ENCODE assay signal across 29 cellular contexts in the genomic region with DNA sequence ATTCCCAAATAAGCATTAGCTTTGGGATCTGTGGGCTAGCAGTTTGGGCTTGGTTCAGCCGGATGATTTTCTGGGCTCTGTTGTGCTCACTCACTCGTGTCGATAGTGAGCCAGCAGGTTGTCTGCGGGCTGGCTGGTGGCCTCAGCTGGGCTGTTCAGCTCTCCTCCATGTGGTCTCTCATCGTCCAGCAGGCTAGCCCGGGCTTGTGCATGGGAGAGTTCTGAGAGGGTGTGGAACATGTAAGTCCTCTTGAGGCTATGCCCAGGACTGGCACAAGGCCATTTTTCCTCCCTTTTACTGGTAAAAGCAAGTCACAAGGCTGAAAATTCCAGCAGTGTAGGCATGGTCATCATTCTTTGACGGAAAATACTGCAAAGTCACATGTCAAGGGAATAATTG. TPM values are rescaled to one million over a fixed set of nuclear protein-coding genes. Genes with fewer than 3 reads are reported as not detected.
A peak's percentile ranks its signal among the peaks of the same experiment; 100 is the strongest.
DNase-seq lines count a peak whose midpoint lies in the region; ATAC-seq, FAIRE-seq and TF ChIP-seq lines count a peak whose summit lies in the region.
"Had no signal": no experiment of that assay in that cellular context is flagged by ENCODE, and none has a peak within 500 bp of the region (broad histone marks: within the 10 kb centered on the region; RNA-seq: fewer than 3 reads in every experiment).

No MANE protein-coding gene starts in this region.

- no peak overlapping the region for H4K8ac ChIP-seq in H1 (ENCODE audit: extremely low read depth, insufficient read depth, low read length)

- no peak overlapping the region for H2BK15ac ChIP-seq in H1 (ENCODE audit: low read length)

- DNase-seq in DMS79 treated with DMSO at 0.1 percent for 48 hours (lab: John Stamatoyannopoulos, UW) (peak; percentile 91), M059J (ENCODE audit: low read depth) (peak; percentile 4), H1 (ENCODE audit: low read depth in 1 of 2, low spot score in 2 of 2) (no peak), left lung (no peak), SW480 (ENCODE audit: low spot score) (no peak), SKM-1 (lab: John Stamatoyannopoulos, UW; ENCODE audit: unreplicated experiment) (no peak), PC-9 (no peak), left ventricle myocardium inferior (no peak)
- DNase-seq: activated B cell treated with CpG ODN at 0.5 μM for 24 hours; activated CD4-positive, alpha-beta memory T cell treated with anti-CD3 and anti-CD28 coated beads for 36 hours; activated effector memory CD4-positive, alpha-beta T cell treated with anti-CD3 and anti-CD28 coated beads, Interleukin-2, amount 50 U/mL, for 16 hours; DMS153; effector CD4-positive, alpha-beta T cell; heart right ventricle; midbrain; NCI-H1092 treated with DMSO at 0.1 percent for 48 hours; NCI-H2029 treated with DMSO at 0.1 percent for 48 hours; NCI-H524; T-helper 9 cell had no signal

- WGBS in H1 (ENCODE audit: extremely low coverage in 1 of 2, insufficient coverage in 1 of 2, insufficient read length in 1 of 2, insufficient replicate concordance in 2 of 2, low coverage in 1 of 2, low lambda C conversion rate in 2 of 2, missing lambda C conversion rate in 1 of 2), 2 experiments = 95% methylated on average over 7 of the region's 7 CpGs; no CpG with 5 or more reads in 1 of the 2 experiments

- H3K79me1 ChIP-seq in H1 (ENCODE audit: low read depth, low read length) = no peaks in the 10 kb centered on the region

- H3K79me2 ChIP-seq in H1 (ENCODE audit: control insufficient read depth in 1 of 2, insufficient read depth in 2 of 2, low read length in 2 of 2) (no peaks in the 10 kb centered on the region), PC-9 (ENCODE audit: low read depth) (no peaks in the 10 kb centered on the region)
- H3K79me2 ChIP-seq: parathyroid adenoma had no signal

- CTCF ChIA-PET in H1 (lab: Charles Lee; ENCODE audit: partially characterized antibody) (interaction anchor here (1.0 to 3.5 kb wide), 6 partner anchors 9 to 50 kb away, joined by 3 to 18 read pairs (median 6); no protein-coding TSS in a partner anchor), PC-9 (lab: Charles Lee) (no interaction called here)

- no peaks in the 10 kb centered on the region for H3F3A ChIP-seq in PC-9 (ENCODE audit: insufficient read depth, low read depth)

- no TSS peak for BruUV-seq in PC-9 (replicated peaks; lab: Mats Ljungman, UMichigan)

- H3K9me3 ChIP-seq in H1 (ENCODE audit: insufficient read depth in 2 of 2, low read depth in 1 of 2, low read length in 1 of 2) (peaks cover 0 to 8% of the 10 kb centered on the region in 2 experiments; a peak in 3 of 4 replicates), left lung (peaks cover 0 to 7% of the 10 kb centered on the region in 2 donors), PC-9 (ENCODE audit: insufficient read depth, low read depth) (peaks cover 7% of the 10 kb centered on the region; the same call in 1 of the 2 replicates), left ventricle myocardium inferior (replicated peaks) (peaks cover 9% of the 10 kb centered on the region)
- H3K9me3 ChIP-seq: suprapubic skin had no signal

- H3K14ac ChIP-seq in H1 (ENCODE audit: insufficient read length) = no peak overlapping the region

- H3K27ac ChIP-seq in H1 (ENCODE audit: low read depth, low read length) = no peak overlapping the region
- no peak overlapping the region for H3K27ac ChIP-seq in left lung
- H3K27ac ChIP-seq in PC-9 = no peak overlapping the region
- no peak overlapping the region for H3K27ac ChIP-seq in left ventricle myocardium inferior (replicated peaks)
- H3K27ac ChIP-seq: esophagus muscularis mucosa, heart right ventricle, parathyroid adenoma, suprapubic skin had no signal

- H3K4me3 ChIP-seq in H1 (ENCODE audit: extremely low read depth in 1 of 4, insufficient read depth in 2 of 4, low read depth in 3 of 4, low read length in 4 of 4) = no peak overlapping the region
- H3K4me3 ChIP-seq in left lung = no peak overlapping the region
- H3K4me3 ChIP-seq in PC-9 = no peak overlapping the region
- H3K4me3 ChIP-seq in left ventricle myocardium inferior = no peak overlapping the region
- H3K4me3 ChIP-seq: esophagus muscularis mucosa, GM12878, heart right ventricle, suprapubic skin had no signal

- no peak for TF ChIP-seq RAD21 in H1 (IDR thresholded peaks at IDR 0.05 in 1 of 2, conservative IDR thresholded peaks at IDR 0.05 in 1 of 2; ENCODE audit: low read depth in 2 of 2, low read length in 2 of 2)

- peak; percentile 37 for ATAC-seq in left lung
- ATAC-seq: GM12878; heart right ventricle; left lobe of liver; natural killer cell treated with Interleukin-12 subunit alpha and Interleukin-12 subunit beta and Interleukin-15 and Interleukin-18, amount 100 ng/mL, for 72 hours; SK-N-SH treated with all-trans-retinoic acid at 6 μM for 48 hours; stimulated activated effector memory CD8-positive, alpha-beta T cell treated with anti-CD3 and anti-CD28 coated beads, Interleukin-12 subunit alpha, Interleukin-12 subunit beta, amount 100 ng/mL, for 72 hours had no signal

- H2BK120ac ChIP-seq in H1 (replicated peaks; ENCODE audit: low read depth, low read length) = no peak overlapping the region

- 0 out of 2 replicates have a peak overlapping the region, but pooled peaks have one; percentile 6 for H2BK5ac ChIP-seq in H1 (ENCODE audit: low read depth, low read length)

- FAIRE-seq in H1 (lab: Jason Lieb, UNC) = no peak
- FAIRE-seq: GM12878 had no signal

- H2AFZ ChIP-seq in H1 (ENCODE audit: low read length) (no peak overlapping the region), PC-9 (no peak overlapping the region)
- H2AFZ ChIP-seq: parathyroid adenoma had no signal

- intact Hi-C loops in left lung (cut with DNase I) = no loop called here
- intact Hi-C loops in PC-9 (cut with micrococcal nuclease; ENCODE audit: unreplicated experiment) = no loop called here
- intact Hi-C loops in left ventricle myocardium inferior (cut with micrococcal nuclease) = no loop called here

- H2BK20ac ChIP-seq in H1 (ENCODE audit: low read length) = no peak overlapping the region

- H3K4ac ChIP-seq in H1 (replicated peaks; ENCODE audit: insufficient read length, low read depth, low read length) = no peak overlapping the region

- H3K23me2 ChIP-seq in H1 (ENCODE audit: low read depth, low read length) = no peaks in the 10 kb centered on the region

- H4K20me1 ChIP-seq in H1 (replicated peaks in 1 of 2; ENCODE audit: control insufficient read depth in 1 of 2, insufficient read depth in 2 of 2, low read length in 2 of 2) (peaks cover 0 to 4% of the 10 kb centered on the region in 2 experiments), PC-9 (ENCODE audit: insufficient read depth) (no peaks in the 10 kb centered on the region)

- H3K27me3 ChIP-seq in H1 (replicated peaks in 1 of 4; ENCODE audit: control insufficient read depth in 3 of 4, extremely low read depth in 1 of 4, insufficient read depth in 3 of 4, low read length in 3 of 4) (no peaks in the 10 kb centered on the region), left lung (no peaks in the 10 kb centered on the region), PC-9 (ENCODE audit: insufficient read depth, low read depth) (peaks cover 38% of the 10 kb centered on the region), left ventricle myocardium inferior (ENCODE audit: low read depth) (no peaks in the 10 kb centered on the region)
- H3K27me3 ChIP-seq: esophagus muscularis mucosa, heart right ventricle, suprapubic skin had no signal

- no peak overlapping the region for H2BK12ac ChIP-seq in H1 (ENCODE audit: low read depth, low read length)

- no peaks in the 10 kb centered on the region for H3K4me1 ChIP-seq in H1 (replicated peaks in 1 of 4; ENCODE audit: control insufficient read depth in 3 of 4, insufficient read depth in 4 of 4, low read length in 3 of 4)
- no peaks in the 10 kb centered on the region for H3K4me1 ChIP-seq in left lung
- no peaks in the 10 kb centered on the region for H3K4me1 ChIP-seq in PC-9 (replicated peaks; ENCODE audit: insufficient read depth)
- no peaks in the 10 kb centered on the region for H3K4me1 ChIP-seq in left ventricle myocardium inferior
- H3K4me1 ChIP-seq: heart right ventricle, parathyroid adenoma, suprapubic skin had no signal

- H3K23ac ChIP-seq in H1 (ENCODE audit: insufficient read length) = no peak overlapping the region

- no peak for TF ChIP-seq EP300 in H1 (IDR thresholded peaks at IDR 0.05; ENCODE audit: borderline replicate concordance in 1 of 2, low read depth in 2 of 2, low read length in 2 of 2)

- TF ChIP-seq POLR2A in H1 (IDR thresholded peaks at IDR 0.05; ENCODE audit: control extremely low read depth in 1 of 2, low read depth in 2 of 2, low read length in 2 of 2) = no peak

- H3K36me3 ChIP-seq in H1 (ENCODE audit: control insufficient read depth in 2 of 4, insufficient read depth in 4 of 4, low read length in 3 of 4) (peaks cover 7 to 32% (median 26%) of the 10 kb centered on the region in 4 experiments), left lung (no peaks in the 10 kb centered on the region), PC-9 (ENCODE audit: low read depth) (no peaks in the 10 kb centered on the region), left ventricle myocardium inferior (peaks cover 37% of the 10 kb centered on the region)

- no peak overlapping the region for H2AK5ac ChIP-seq in H1 (ENCODE audit: low read depth, low read length)

- no peak overlapping the region for H3K18ac ChIP-seq in H1 (ENCODE audit: extremely low read depth, low read length)

- H4K5ac ChIP-seq in H1 (ENCODE audit: insufficient read length, low read depth, low read length) = no peak overlapping the region

- POLR2A ChIA-PET in H1 (lab: Charles Lee; ENCODE audit: partially characterized antibody) (no interaction called here), PC-9 (lab: Charles Lee; ENCODE audit: unreplicated experiment) (interaction anchor here (0.6 kb wide), 1 partner anchor 8 kb away, joined by 3 read pairs; no protein-coding TSS in a partner anchor)

- H3K9ac ChIP-seq in H1 (replicated peaks in 1 of 4; ENCODE audit: extremely low read depth in 1 of 4, low read depth in 3 of 4, low read length in 3 of 4) = no peak overlapping the region; a peak in 2 of 7 replicates
- H3K9ac ChIP-seq: parathyroid adenoma had no signal

- H3K4me2 ChIP-seq in H1 (ENCODE audit: insufficient read depth in 1 of 2, low read depth in 2 of 2, low read length in 2 of 2) (no peak overlapping the region), PC-9 (no peak overlapping the region)

- no peak overlapping the region for H3K56ac ChIP-seq in H1 (replicated peaks; ENCODE audit: insufficient read length, low read depth, low read length)

- TF ChIP-seq CTCF in H1 (IDR thresholded peaks at IDR 0.05; ENCODE audit: control extremely low read depth in 1 of 3, insufficient read depth in 1 of 3, low read depth in 1 of 3, low read length in 3 of 3) = no peak
- no peak for TF ChIP-seq CTCF in left lung (IDR thresholded peaks at IDR 0.05)
- no peak for TF ChIP-seq CTCF in PC-9 (conservative IDR thresholded peaks at IDR 0.05)
- TF ChIP-seq CTCF in left ventricle myocardium inferior (IDR thresholded peaks at IDR 0.05; ENCODE audit: borderline replicate concordance) = no peak

- no peak overlapping the region for H4K91ac ChIP-seq in H1 (replicated peaks; ENCODE audit: insufficient read length, low read length)

- no peaks in the 10 kb centered on the region for H3K9me2 ChIP-seq in PC-9 (ENCODE audit: insufficient read depth)

RNA-seq across cellular contexts. Expression of a gene that starts 38.5 kb away (rescaled TPM):
- 0.12 TPM in 1 of 2 replicates, not detected in the other for total RNA-seq in M059J (2014; rRNA removed; shearing (Covaris generic))
- not detected in 2 replicates for total RNA-seq in H1 (2021; fragmentation: NEBNext Ultra II Directional; extraction: Animal tissue kit (Norgen Biotek cat#: 25700))
- 0.05 and 0.09 TPM in 2 replicates for polyA plus RNA-seq in H1 (2011; rRNA removed)
- not detected for polyA plus RNA-seq in H1 (2011; cell fraction: cytosol; rRNA removed)
- polyA plus RNA-seq in H1 (2011; cell fraction: nucleus; rRNA removed) = 0.07 TPM
- 0.10 TPM in 1 of 4 replicates, not detected in the others for polyA plus RNA-seq in H1 (2012, experiment 1 of 2)
- polyA plus RNA-seq in H1 (2012, experiment 2 of 2) = not detected
- 0.14 TPM for polyA plus RNA-seq in H1 (2013, experiment 1 of 2)
- 0.13 TPM for polyA plus RNA-seq in H1 (2013, experiment 2 of 2)
- not detected in 2 replicates for polyA minus RNA-seq in H1 (2011; rRNA and poly(A)+ RNA removed)
- polyA minus RNA-seq in H1 (2011; cell fraction: cytosol; rRNA and poly(A)+ RNA removed) = not detected
- not detected for polyA minus RNA-seq in H1 (2011; cell fraction: nucleus; rRNA and poly(A)+ RNA removed)
- total RNA-seq in left lung (not detected), PC-9 (2021) (not detected in 2 replicates), left ventricle myocardium inferior (not detected)
- total RNA-seq: activated B cell treated with CpG ODN at 0.5 μM for 24 hours; activated CD4-positive, alpha-beta memory T cell treated with anti-CD3 and anti-CD28 coated beads for 36 hours; chondrocyte; esophagus muscularis mucosa; GM12878; HT-29; left lobe of liver; natural killer cell treated with Interleukin-12 subunit alpha and Interleukin-12 subunit beta and Interleukin-15 and Interleukin-18, amount 100 ng/mL, for 72 hours; suprapubic skin had no signal
- polyA plus RNA-seq: GM12878 had no signal

Comparison
In these comparisons a context has a peak if more than half of its experiments do, and no peak if none do; other contexts are left out.
1. DNase-seq: peak in DMS79 treated with DMSO at 0.1 percent for 48 hours (single experiment) and M059J (single experiment); none in H1 (0 of 2), left lung (0 of 2), SW480 (single experiment), SKM-1 (single experiment), PC-9 (0 of 2) and left ventricle myocardium inferior (single experiment).